In genomic region chr9:38526571-38526970, GRCh38 we compare ENCODE assay signal across 31 cellular contexts.
"Had no signal": no experiment of that assay in that cellular context is flagged by ENCODE, and none has a peak within 500 bp of the region (broad histone marks: within the 10 kb centered on the region; RNA-seq: fewer than 3 reads in every experiment).

No MANE protein-coding gene starts in this region.

- H3K4me3 Mint-ChIP-seq: activated CD4-positive, alpha-beta T cell treated with anti-CD3 and anti-CD28 coated beads, Interleukin-2, amount 10 ng/mL, durations not matched to agents 7 days and 5 days; activated CD8-positive, alpha-beta T cell treated with anti-CD3 and anti-CD28 coated beads, Interleukin-2, amount 10 ng/mL, durations not matched to agents 7 days and 5 days; activated naive CD4-positive, alpha-beta T cell treated with anti-CD3 and anti-CD28 coated beads, Interleukin-2, amount 50 U/mL, for 24 hours; activated naive CD8-positive, alpha-beta T cell treated with anti-CD3 and anti-CD28 coated beads, Interleukin-2, amount 10 ng/mL, durations not matched to agents 7 days and 5 days; activated T-cell treated with anti-CD3 and anti-CD28 coated beads, Interleukin-2, amount 50 U/mL, for 24 hours; brain; T-helper 1 cell treated with Interleukin-12 subunit alpha and Interleukin-12 subunit beta and Interleukin-4 antibody, amounts not matched to agents 30 μg/mL and 1 μg/mL, for 36 hours; T-helper 2 cell treated with Interferon-gamma antibody and Interleukin-4, amounts not matched to agents 5 μg/mL and 100 μg/mL, for 36 hours had no signal

- H3K9me3 ChIP-seq: ascending aorta, Peyer's patch, SJSA1, SK-N-SH had no signal

- H3K4me2 ChIP-seq: SK-N-SH had no signal

- DNase-seq: activated CD4-positive, alpha-beta T cell treated with anti-CD3 and anti-CD28 coated beads, Interleukin-2, amount 10 ng/mL, durations not matched to agents 7 days and 5 days; activated CD4-positive, alpha-beta T cell treated with anti-CD3 and anti-CD28 coated beads, Interleukin-2, amount 50 U/mL, for 48 hours; activated CD8-positive, alpha-beta T cell treated with anti-CD3 and anti-CD28 coated beads, Interleukin-2, amount 10 ng/mL, durations not matched to agents 7 days and 5 days; activated gamma-delta T cell; activated naive CD4-positive, alpha-beta T cell treated with Interleukin-2 at 50 U/mL for 16 hours; activated naive CD8-positive, alpha-beta T cell treated with anti-CD3 and anti-CD28 coated beads, Interleukin-2, amount 10 ng/mL, durations not matched to agents 7 days and 5 days; activated T-cell treated with anti-CD3 and anti-CD28 coated beads, Interleukin-2, amount 50 U/mL, for 24 hours; amygdala; caudate nucleus; cerebellar nuclear complex; NCI-H1092 treated with DMSO at 0.1 percent for 48 hours; NCI-H1417; NCI-H187 treated with DMSO at 0.1 percent for 48 hours; NCI-H2081; NCI-H226; NCI-H446 treated with DMSO at 0.1 percent for 48 hours; NCI-H524 treated with DMSO at 0.1 percent for 48 hours; PC-3; Peyer's patch; RPMI8226; SHP77 treated with DMSO at 0.1 percent for 48 hours; SK-N-SH had no signal

- H3K4me1 ChIP-seq: ascending aorta, Peyer's patch, SJSA1 had no signal

- H3K36me3 Mint-ChIP-seq: activated naive CD8-positive, alpha-beta T cell treated with anti-CD3 and anti-CD28 coated beads, Interleukin-2, amount 10 ng/mL, durations not matched to agents 7 days and 5 days; brain had no signal

- H3K36me3 ChIP-seq: ascending aorta, Peyer's patch, SJSA1 had no signal

- FAIRE-seq: bronchial epithelial cell, TTC549 had no signal

- H3K27me3 ChIP-seq: ascending aorta, Peyer's patch, SJSA1 had no signal

- H3K27me3 Mint-ChIP-seq: activated naive CD4-positive, alpha-beta T cell treated with anti-CD3 and anti-CD28 coated beads, Interleukin-2, amount 50 U/mL, for 24 hours had no signal

- H3K9ac ChIP-seq: SK-N-SH had no signal

- H3K27ac Mint-ChIP-seq: activated CD4-positive, alpha-beta T cell treated with anti-CD3 and anti-CD28 coated beads, Interleukin-2, amount 10 ng/mL, durations not matched to agents 7 days and 5 days; activated CD8-positive, alpha-beta T cell treated with anti-CD3 and anti-CD28 coated beads, Interleukin-2, amount 10 ng/mL, durations not matched to agents 7 days and 5 days; activated naive CD4-positive, alpha-beta T cell treated with anti-CD3 and anti-CD28 coated beads, Interleukin-2, amount 50 U/mL, for 24 hours; activated naive CD8-positive, alpha-beta T cell treated with anti-CD3 and anti-CD28 coated beads, Interleukin-2, amount 10 ng/mL, durations not matched to agents 7 days and 5 days; activated T-cell treated with anti-CD3 and anti-CD28 coated beads, Interleukin-2, amount 50 U/mL, for 24 hours; activated T-helper 2 cell treated with anti-CD3 and anti-CD28 coated beads, Interferon-gamma antibody, Interleukin-2, Interleukin-4, amounts not matched to agents 10 μg/mL and 5 μg/mL and 100 μg/mL, durations not matched to agents 14 hours and 24 hours and 36 hours; brain; T-helper 1 cell treated with Interleukin-12 subunit alpha and Interleukin-12 subunit beta and Interleukin-4 antibody, amounts not matched to agents 30 μg/mL and 1 μg/mL, for 36 hours; T-helper 2 cell treated with Interferon-gamma antibody and Interleukin-4, amounts not matched to agents 5 μg/mL and 100 μg/mL, for 36 hours had no signal

- H3K4me1 Mint-ChIP-seq: activated CD4-positive, alpha-beta T cell treated with anti-CD3 and anti-CD28 coated beads, Interleukin-2, amount 10 ng/mL, durations not matched to agents 7 days and 5 days; activated naive CD4-positive, alpha-beta T cell treated with anti-CD3 and anti-CD28 coated beads, Interleukin-2, amount 50 U/mL, for 24 hours; activated naive CD8-positive, alpha-beta T cell treated with anti-CD3 and anti-CD28 coated beads, Interleukin-2, amount 10 ng/mL, durations not matched to agents 7 days and 5 days; brain had no signal

- H3K27ac ChIP-seq: ascending aorta, Peyer's patch, SJSA1 had no signal

- H3K4me3 ChIP-seq: ascending aorta, Peyer's patch, SJSA1 had no signal
